25 cellular contexts compared by ENCODE assay signal in genomic region chr2:121837596-121837995, GRCh38.
"Had no signal": no experiment of that assay in that cellular context is flagged by ENCODE, and none has a peak within 500 bp of the region (broad histone marks: within the 10 kb centered on the region; RNA-seq: fewer than 3 reads in every experiment).

No MANE protein-coding gene starts in this region.

- DNase-seq: activated B cell treated with CpG ODN at 0.5 μM for 24 hours; activated CD4-positive, alpha-beta memory T cell treated with anti-CD3 and anti-CD28 coated beads, Interleukin-2, amount 10 ng/mL, durations not matched to agents 7 days and 5 days; activated CD4-positive, alpha-beta T cell treated with anti-CD3 and anti-CD28 coated beads for 1 hour; activated CD4-positive, alpha-beta T cell treated with anti-CD3 and anti-CD28 coated beads, Interleukin-2, amount 10 ng/mL, durations not matched to agents 24 days and 14 days; activated gamma-delta T cell; activated naive CD4-positive, alpha-beta T cell treated with anti-CD3 and anti-CD28 coated beads, Interleukin-2, amount 10 ng/mL, durations not matched to agents 7 days and 5 days; activated naive CD8-positive, alpha-beta T cell treated with anti-CD3 and anti-CD28 coated beads for 36 hours; activated T-cell treated with anti-CD3 and anti-CD28 coated beads for 4 hours; activated T-cell treated with anti-CD3 and anti-CD28 coated beads, Interleukin-2, amount 50 U/mL, for 48 hours; brain microvascular endothelial cell; caudate nucleus; MV-4-11; NCI-H1092 treated with DMSO at 0.1 percent for 48 hours; NCI-H1417 treated with DMSO at 0.1 percent for 48 hours; NCI-H1694; NCI-H2029; NCI-H510A treated with DMSO at 0.1 percent for 48 hours; NCI-H69; PC-3; T-cell; T-helper 2 cell; T1000 had no signal

- H3K27ac Mint-ChIP-seq: activated B cell treated with CpG ODN at 0.5 μM for 24 hours; activated CD4-positive, alpha-beta memory T cell treated with anti-CD3 and anti-CD28 coated beads, Interleukin-2, amount 10 ng/mL, durations not matched to agents 7 days and 5 days; activated CD4-positive, alpha-beta T cell treated with anti-CD3 and anti-CD28 coated beads, Interleukin-2, amount 10 ng/mL, durations not matched to agents 24 days and 14 days; activated naive CD4-positive, alpha-beta T cell treated with anti-CD3 and anti-CD28 coated beads, Interleukin-2, amount 10 ng/mL, durations not matched to agents 7 days and 5 days; activated naive CD8-positive, alpha-beta T cell treated with anti-CD3 and anti-CD28 coated beads for 36 hours; activated T-helper 17 cell treated with anti-CD3 and anti-CD28 coated beads, Interleukin-2, amount 50 U/mL, for 72 hours; T-cell had no signal

- H3K9ac ChIP-seq: KMS-11 had no signal

- H3K9me3 Mint-ChIP-seq: activated B cell treated with CpG ODN at 0.5 μM for 24 hours; activated CD4-positive, alpha-beta memory T cell treated with anti-CD3 and anti-CD28 coated beads, Interleukin-2, amount 10 ng/mL, durations not matched to agents 7 days and 5 days; activated CD4-positive, alpha-beta T cell treated with anti-CD3 and anti-CD28 coated beads, Interleukin-2, amount 10 ng/mL, durations not matched to agents 24 days and 14 days; activated naive CD4-positive, alpha-beta T cell treated with anti-CD3 and anti-CD28 coated beads, Interleukin-2, amount 10 ng/mL, durations not matched to agents 7 days and 5 days; activated naive CD8-positive, alpha-beta T cell treated with anti-CD3 and anti-CD28 coated beads for 36 hours; activated T-helper 17 cell treated with anti-CD3 and anti-CD28 coated beads, Interleukin-2, amount 50 U/mL, for 72 hours; T-cell had no signal

- H3K4me1 Mint-ChIP-seq: activated B cell treated with CpG ODN at 0.5 μM for 24 hours; activated CD4-positive, alpha-beta memory T cell treated with anti-CD3 and anti-CD28 coated beads, Interleukin-2, amount 10 ng/mL, durations not matched to agents 7 days and 5 days; activated CD4-positive, alpha-beta T cell treated with anti-CD3 and anti-CD28 coated beads, Interleukin-2, amount 10 ng/mL, durations not matched to agents 24 days and 14 days; activated naive CD4-positive, alpha-beta T cell treated with anti-CD3 and anti-CD28 coated beads, Interleukin-2, amount 10 ng/mL, durations not matched to agents 7 days and 5 days; activated naive CD8-positive, alpha-beta T cell treated with anti-CD3 and anti-CD28 coated beads for 36 hours; activated T-helper 17 cell treated with anti-CD3 and anti-CD28 coated beads, Interleukin-2, amount 50 U/mL, for 72 hours; T-cell had no signal

- H3K27ac ChIP-seq: brain microvascular endothelial cell, KMS-11, SK-N-MC had no signal

- ATAC-seq: activated T-helper 17 cell treated with anti-CD3 and anti-CD28 coated beads, Interleukin-2, amount 50 U/mL, for 72 hours; PC-3 had no signal

- H3K4me3 Mint-ChIP-seq: activated B cell treated with CpG ODN at 0.5 μM for 24 hours; activated CD4-positive, alpha-beta memory T cell treated with anti-CD3 and anti-CD28 coated beads, Interleukin-2, amount 10 ng/mL, durations not matched to agents 7 days and 5 days; activated CD4-positive, alpha-beta T cell treated with anti-CD3 and anti-CD28 coated beads, Interleukin-2, amount 10 ng/mL, durations not matched to agents 24 days and 14 days; activated naive CD4-positive, alpha-beta T cell treated with anti-CD3 and anti-CD28 coated beads, Interleukin-2, amount 10 ng/mL, durations not matched to agents 7 days and 5 days; activated naive CD8-positive, alpha-beta T cell treated with anti-CD3 and anti-CD28 coated beads for 36 hours; activated T-helper 17 cell treated with anti-CD3 and anti-CD28 coated beads, Interleukin-2, amount 50 U/mL, for 72 hours; T-cell had no signal

- H3K27me3 ChIP-seq: brain microvascular endothelial cell had no signal

- H3K27me3 Mint-ChIP-seq: activated B cell treated with CpG ODN at 0.5 μM for 24 hours; activated naive CD8-positive, alpha-beta T cell treated with anti-CD3 and anti-CD28 coated beads for 36 hours had no signal

- H3K36me3 Mint-ChIP-seq: activated naive CD4-positive, alpha-beta T cell treated with anti-CD3 and anti-CD28 coated beads, Interleukin-2, amount 10 ng/mL, durations not matched to agents 7 days and 5 days; activated naive CD8-positive, alpha-beta T cell treated with anti-CD3 and anti-CD28 coated beads for 36 hours; T-cell had no signal

- H3K36me3 ChIP-seq: brain microvascular endothelial cell had no signal

- H3K4me3 ChIP-seq: SK-N-MC had no signal

- H3K4me2 ChIP-seq: KMS-11 had no signal
